ENCODE assay signal across 24 cellular contexts in the genomic region with DNA sequence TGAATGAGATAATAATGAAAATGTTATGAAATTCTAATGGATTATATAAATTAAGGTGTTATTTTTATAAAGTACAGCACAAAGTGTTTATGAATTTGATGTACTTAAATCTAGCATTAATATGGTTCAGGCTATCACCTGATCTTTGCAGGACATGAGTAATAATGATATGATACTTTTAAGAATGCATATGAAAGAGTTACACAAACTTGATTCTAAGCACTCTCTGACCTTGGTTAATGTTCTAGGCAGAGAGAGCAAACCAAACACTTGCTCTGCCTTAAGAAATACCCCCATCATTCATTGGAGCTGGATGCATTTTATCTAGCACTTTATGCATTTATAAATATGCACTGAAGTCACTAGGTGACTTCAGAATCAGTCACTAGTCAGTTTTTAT.
"Had no signal": no experiment of that assay in that cellular context is flagged by ENCODE, and none has a peak within 500 bp of the region (broad histone marks: within the 10 kb centered on the region; RNA-seq: fewer than 3 reads in every experiment).

No MANE protein-coding gene starts in this region.

- DNase-seq: dermis blood vessel endothelial cell; dorsolateral prefrontal cortex; effector CD4-positive, alpha-beta T cell; effector memory CD4-positive, alpha-beta T cell; esophagus squamous epithelium; foreskin fibroblast; heart left ventricle; hypothalamus; immature natural killer cell; islet precursor cell; left cardiac atrium; left lung; left ventricle myocardium superior; lower lobe of right lung; mesenchymal stem cell; mucosa of descending colon; naive B cell had no signal

- H2AFZ ChIP-seq: hepatocyte had no signal

- FAIRE-seq: colon, endothelial cell of umbilical vein, frontal cortex had no signal

- H3K4me1 Mint-ChIP-seq: immature natural killer cell, mesothelial cell of epicardium, naive B cell had no signal

- H3K27me3 ChIP-seq: dorsolateral prefrontal cortex, esophagus squamous epithelium, gastroesophageal sphincter, heart left ventricle, hepatocyte, left lung had no signal

- H3K27ac ChIP-seq: coronary artery, dorsolateral prefrontal cortex, esophagus squamous epithelium, gastroesophageal sphincter, heart left ventricle, hepatocyte, left lung, lower lobe of right lung had no signal

- H3K79me2 ChIP-seq: hepatocyte had no signal

- H3K36me3 ChIP-seq: esophagus squamous epithelium, gastroesophageal sphincter, heart left ventricle, left lung, lower lobe of right lung had no signal

- H3K4me2 ChIP-seq: hepatocyte had no signal

- H3K4me3 Mint-ChIP-seq: immature natural killer cell, mesothelial cell of epicardium, naive B cell had no signal

- H3K36me3 Mint-ChIP-seq: mesothelial cell of epicardium, naive B cell had no signal

- ATAC-seq: gastroesophageal sphincter, heart left ventricle, left cardiac atrium, left lung, left ventricle myocardium superior, lower lobe of right lung, mucosa of descending colon had no signal

- H3K27me3 Mint-ChIP-seq: naive B cell had no signal

- H3K9me3 ChIP-seq: esophagus squamous epithelium, gastroesophageal sphincter, heart left ventricle, left lung, lower lobe of right lung, mucosa of descending colon had no signal

- H3K4me3 ChIP-seq: coronary artery, dorsolateral prefrontal cortex, esophagus squamous epithelium, gastroesophageal sphincter, heart left ventricle, hepatocyte, left lung, lower lobe of right lung, mucosa of descending colon had no signal

- H3K4me1 ChIP-seq: esophagus squamous epithelium, gastroesophageal sphincter, heart left ventricle, left lung, lower lobe of right lung had no signal

- H3K27ac Mint-ChIP-seq: immature natural killer cell, mesothelial cell of epicardium, naive B cell had no signal
